In the genomic region with DNA sequence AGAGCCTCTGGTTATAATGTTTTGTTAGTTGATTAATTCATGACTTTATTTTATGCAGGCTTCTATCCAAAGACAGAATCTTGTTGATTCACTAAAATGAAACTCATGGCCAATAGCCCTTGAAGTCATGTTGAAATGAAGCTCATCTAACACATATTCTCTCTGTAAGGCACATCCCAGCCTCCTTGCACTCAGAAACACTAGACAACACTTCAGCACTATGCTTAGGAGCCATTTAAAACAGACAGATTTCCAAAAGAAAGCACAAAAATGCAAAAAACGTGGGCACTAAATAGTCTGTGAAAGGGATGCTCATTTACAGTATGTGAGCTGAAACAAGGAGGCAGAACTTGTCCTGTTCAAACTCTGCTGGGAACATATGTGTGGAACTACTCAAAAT, we compare ENCODE assay signal across 4 cellular contexts.
"Had no signal": no experiment of that assay in that cellular context is flagged by ENCODE, and none has a peak within 500 bp of the region (broad histone marks: within the 10 kb centered on the region; RNA-seq: fewer than 3 reads in every experiment).

No MANE protein-coding gene starts in this region.

- H3K4me3 ChIP-seq: K562 had no signal

- H3K27ac ChIP-seq: HL-60 had no signal

- DNase-seq: IMR-90, KBM-7 had no signal
